9 cellular contexts compared by ENCODE assay signal in genomic region chr17:62869885-62870580, GRCh38.
DNase-seq lines count a peak whose midpoint lies in the region; ATAC-seq, FAIRE-seq and TF ChIP-seq lines count a peak whose summit lies in the region.
"Had no signal": no experiment of that assay in that cellular context is flagged by ENCODE, and none has a peak within 500 bp of the region (broad histone marks: within the 10 kb centered on the region; RNA-seq: fewer than 3 reads in every experiment).

No MANE protein-coding gene starts in this region.

- ATAC-seq in K562, result no peak
- no peak for ATAC-seq in GM21423 (IDR thresholded peaks at IDR 0.05; ENCODE audit: unreplicated experiment)
- ATAC-seq in GM21526 (IDR thresholded peaks at IDR 0.05; ENCODE audit: low FRiP score, unreplicated experiment), result no peak
- ATAC-seq in HG03565 (IDR thresholded peaks at IDR 0.05; ENCODE audit: unreplicated experiment), result no peak
- no peak for ATAC-seq in body of pancreas

- CTCF ChIA-PET in K562 (lab: Yijun Ruan, JAX; ENCODE audit: low intra/inter-chr PET ratio), result no interaction called here

- H3K36me3 ChIP-seq in K562 (ENCODE audit: control insufficient read depth, insufficient read depth, low read length) (no peaks in the 10 kb centered on the region), body of pancreas (replicated peaks in 1 of 2; ENCODE audit: insufficient read depth in 1 of 2, low read depth in 2 of 2) (no peaks in the 10 kb centered on the region)

- no peak overlapping the region for H3K9ac ChIP-seq in K562 (ENCODE audit: insufficient read depth in 1 of 2, low read depth in 2 of 2, low read length in 2 of 2)

- H3K27ac ChIP-seq in K562 (ENCODE audit: extremely low read depth, low read depth, low read length), result no peak overlapping the region
- H3K27ac ChIP-seq in body of pancreas, result no peak overlapping the region

- H3K4me2 ChIP-seq in K562 (ENCODE audit: insufficient read depth, low read length), result no peak overlapping the region

- no peaks in the 10 kb centered on the region for H3K9me1 ChIP-seq in K562 (ENCODE audit: control insufficient read depth, insufficient read depth, low read length)

- H3K4me1 ChIP-seq in K562 (replicated peaks in 1 of 2; ENCODE audit: control insufficient read depth in 2 of 2, insufficient read depth in 2 of 2, low read length in 2 of 2), result no peaks in the 10 kb centered on the region
- no peaks in the 10 kb centered on the region for H3K4me1 ChIP-seq in body of pancreas

- TF ChIP-seq POLR2A in K562 (conservative IDR thresholded peaks at IDR 0.05), result no peak
- TF ChIP-seq POLR2A in body of pancreas (IDR thresholded peaks at IDR 0.05), result no peak

- BruUV-seq in K562 (replicated peaks; lab: Mats Ljungman, UMichigan), result no TSS peak

- no peak for FAIRE-seq in K562 (lab: Jason Lieb, UNC)

- intact Hi-C loops in K562 (cut with micrococcal nuclease) (no loop called here), body of pancreas (cut with DNase I) (no loop called here)

- in situ Hi-C loops in K562 (cut with MboI), result no loop called here

- DNase-seq in DMS 273 treated with DMSO at 0.1 percent for 48 hours (lab: John Stamatoyannopoulos, UW) (peak; percentile 81), NCI-H1694 treated with DMSO at 0.1 percent for 48 hours (lab: John Stamatoyannopoulos, UW) (peak; percentile 74), K562 (ENCODE audit: extremely low read depth in 1 of 4, low spot score in 3 of 4) (no peak), left kidney (ENCODE audit: low read depth, low spot score) (peak; percentile 90), body of pancreas (no peak)
- DNase-seq: activated naive CD4-positive, alpha-beta T cell treated with anti-CD3 and anti-CD28 coated beads, Interleukin-2, amount 10 ng/mL, durations not matched to agents 7 days and 5 days had no signal

- H4K20me1 ChIP-seq in K562 (replicated peaks; ENCODE audit: control insufficient read depth, insufficient read depth, low read length), result no peaks in the 10 kb centered on the region

- TF ChIP-seq CTCF in K562 (IDR thresholded peaks at IDR 0.05 in 2 of 3, conservative IDR thresholded peaks at IDR 0.05 in 1 of 3; ENCODE audit: insufficient read depth in 2 of 3, low read depth in 1 of 3, low read length in 3 of 3), result no peak
- no peak for TF ChIP-seq CTCF in body of pancreas (IDR thresholded peaks at IDR 0.05)

- no peaks in the 10 kb centered on the region for H3K79me2 ChIP-seq in K562 (ENCODE audit: control insufficient read depth, insufficient read depth, low read length)

- POLR2A ChIA-PET in K562 (lab: Yijun Ruan, JAX), result no interaction called here

- H2AFZ ChIP-seq in K562 (ENCODE audit: low read depth, low read length), result no peak overlapping the region

- H3K9me3 ChIP-seq in K562 (replicated peaks; ENCODE audit: control insufficient read depth, insufficient read depth, low read depth, low read length) (no peaks in the 10 kb centered on the region), body of pancreas (peaks cover 0 to 5% (median 0%) of the 10 kb centered on the region in 3 donors)

- H3K27me3 ChIP-seq in K562 (ENCODE audit: control insufficient read depth in 2 of 2, insufficient read depth in 2 of 2, low read length in 2 of 2) (peaks cover 25 to 48% of the 10 kb centered on the region in 2 experiments; a peak in 4 of 5 replicates), body of pancreas (no peaks in the 10 kb centered on the region)

- 2% methylated on average over 7 of the region's 7 CpGs for WGBS in K562 (ENCODE audit: insufficient coverage, low coverage, missing lambda C conversion rate)
- 45 to 51% methylated on average over 7 of the region's 7 CpGs for WGBS in body of pancreas, 2 donors

- TF ChIP-seq RAD21 in K562 (CRISPR knock-in tag; conservative IDR thresholded peaks at IDR 0.05 in 1 of 2, IDR thresholded peaks at IDR 0.05 in 1 of 2), result no peak

- TF ChIP-seq EP300 in K562 (IDR thresholded peaks at IDR 0.05; ENCODE audit: low read length), result no peak

- H3K4me3 ChIP-seq in K562 (no peak overlapping the region), body of pancreas (no peak overlapping the region)

TF ChIP-seq in K562, 482 proteins besides CTCF, POLR2A, EP300 and RAD21:
- TF ChIP-seq SRF (CRISPR knock-in tag; IDR thresholded peaks at IDR 0.05) (peak in 1 of 2 experiments; percentile 70; a peak in 2 of 4 replicates), STAT5A (IDR thresholded peaks at IDR 0.05; ENCODE audit: borderline replicate concordance, low read length) (no peak), TCF7 (IDR thresholded peaks at IDR 0.05; ENCODE audit: borderline replicate concordance) (no peak), RFX1 (IDR thresholded peaks at IDR 0.05) (peak; percentile 82)

Comparison
In these comparisons a context has a peak if more than half of its experiments do, and no peak if none do; other contexts are left out.
1. DNase-seq: peak in DMS 273 treated with DMSO at 0.1 percent for 48 hours (single experiment), NCI-H1694 treated with DMSO at 0.1 percent for 48 hours (single experiment) and left kidney (single experiment); none in K562 (0 of 4) and body of pancreas (0 of 4).